1 cellular context compared by ENCODE assay signal in genomic region chr1:94101613-94101940, GRCh38.
TF ChIP-seq lines count a peak whose summit lies in the region.

No MANE protein-coding gene starts in this region.

TF ChIP-seq in SK-N-SH, 30 proteins besides CTCF, POLR2A, EP300 and RAD21 (continued from another document):
- TF ChIP-seq NFIC (IDR thresholded peaks at IDR 0.05; ENCODE audit: borderline replicate concordance) (no peak), SMC3 (IDR thresholded peaks at IDR 0.05; ENCODE audit: low read depth, low read length) (no peak), IRF3 (IDR thresholded peaks at IDR 0.05; ENCODE audit: low read depth, low read length) (no peak), EZH2phosphoT487 (IDR thresholded peaks at IDR 0.05; ENCODE audit: borderline replicate concordance, low read depth) (no peak), FOSL2 (IDR thresholded peaks at IDR 0.05; ENCODE audit: borderline replicate concordance, low read depth) (no peak), YY1 (IDR thresholded peaks at IDR 0.05; ENCODE audit: low read depth) (no peak), MXI1 (IDR thresholded peaks at IDR 0.05; ENCODE audit: low read depth, low read length) (no peak), MAX (IDR thresholded peaks at IDR 0.05; ENCODE audit: low read depth) (no peak), PBX3 (IDR thresholded peaks at IDR 0.05) (no peak), NRF1 (IDR thresholded peaks at IDR 0.05; ENCODE audit: low read depth, low read length) (no peak)
